In genomic region chr22:37150701-37151100, GRCh38 we compare ENCODE assay signal across 30 cellular contexts. TPM values are rescaled to one million over a fixed set of nuclear protein-coding genes. Genes with fewer than 3 reads are reported as not detected.
A peak's percentile ranks its signal among the peaks of the same experiment; 100 is the strongest.
DNase-seq lines count a peak whose midpoint lies in the region; ATAC-seq, FAIRE-seq and TF ChIP-seq lines count a peak whose summit lies in the region.
"Had no signal": no experiment of that assay in that cellular context is flagged by ENCODE, and none has a peak within 500 bp of the region (broad histone marks: within the 10 kb centered on the region; RNA-seq: fewer than 3 reads in every experiment).

No MANE protein-coding gene starts in this region.

- no peak for ATAC-seq in activated CD8-positive, alpha-beta memory T cell treated with anti-CD3 and anti-CD28 coated beads, Interleukin-2, amount 10 ng/mL, durations not matched to agents 7 days and 5 days
- ATAC-seq in naive thymus-derived CD4-positive, alpha-beta T cell, result no peak

- FAIRE-seq in GM12892 (lab: Jason Lieb, UNC) (peak; percentile 65), H54 (lab: Jason Lieb, UNC) (no peak)
- FAIRE-seq: endothelial cell of umbilical vein, pancreas, TTC549 had no signal

- H3K36me3 ChIP-seq in naive thymus-derived CD4-positive, alpha-beta T cell (ENCODE audit: control insufficient read depth in 2 of 3, insufficient read depth in 3 of 3, low read length in 3 of 3), result no peaks in the 10 kb centered on the region
- H3K36me3 ChIP-seq: pancreas, right atrium auricular region, thyroid gland had no signal

- H3K27me3 Mint-ChIP-seq in activated CD8-positive, alpha-beta memory T cell treated with anti-CD3 and anti-CD28 coated beads, Interleukin-2, amount 10 ng/mL, durations not matched to agents 7 days and 5 days, result no peaks in the 10 kb centered on the region
- H3K27me3 Mint-ChIP-seq in activated T-helper 2 cell treated with anti-CD3 and anti-CD28 coated beads, Interferon-gamma antibody, Interleukin-2, Interleukin-4, amounts not matched to agents 10 μg/mL and 5 μg/mL and 100 μg/mL, durations not matched to agents 14 hours and 24 hours and 36 hours (ENCODE audit: low read depth), result no peaks in the 10 kb centered on the region
- H3K27me3 Mint-ChIP-seq in naive thymus-derived CD4-positive, alpha-beta T cell, result no peaks in the 10 kb centered on the region

- H3K27ac ChIP-seq in naive thymus-derived CD4-positive, alpha-beta T cell (ENCODE audit: low read depth, low read length), result peak overlapping the region; percentile 84
- H3K27ac ChIP-seq: pancreas, right atrium auricular region, thyroid gland had no signal

- H3K27ac Mint-ChIP-seq in activated CD8-positive, alpha-beta memory T cell treated with anti-CD3 and anti-CD28 coated beads, Interleukin-2, amount 10 ng/mL, durations not matched to agents 7 days and 5 days, result peak overlapping the region; percentile 99
- H3K27ac Mint-ChIP-seq in activated T-helper 2 cell treated with anti-CD3 and anti-CD28 coated beads, Interferon-gamma antibody, Interleukin-2, Interleukin-4, amounts not matched to agents 10 μg/mL and 5 μg/mL and 100 μg/mL, durations not matched to agents 14 hours and 24 hours and 36 hours, result peak overlapping the region; percentile 71
- peak overlapping the region in 8 of 9 donors; percentile 10 to 99 (median 94) for H3K27ac Mint-ChIP-seq in naive thymus-derived CD4-positive, alpha-beta T cell
- H3K27ac Mint-ChIP-seq: nephron progenitor cell had no signal

- no peak for DNase-seq in activated CD8-positive, alpha-beta memory T cell treated with anti-CD3 and anti-CD28 coated beads, Interleukin-2, amount 10 ng/mL, durations not matched to agents 7 days and 5 days
- DNase-seq in activated CD8-positive, alpha-beta memory T cell treated with anti-CD3 and anti-CD28 coated beads, Interleukin-2, amount 50 U/mL, for 48 hours, result no peak
- no peak for DNase-seq in GM12892 (ENCODE audit: insufficient read length)
- no peak for DNase-seq in activated T-helper 2 cell treated with anti-CD3 and anti-CD28 coated beads, Interferon-gamma antibody, Interleukin-2, Interleukin-4, amounts not matched to agents 10 μg/mL and 5 μg/mL and 100 μg/mL, durations not matched to agents 14 hours and 24 hours and 36 hours (ENCODE audit: low spot score)
- DNase-seq in naive thymus-derived CD4-positive, alpha-beta T cell, result no peak
- no peak for DNase-seq in HK-2 (ENCODE audit: unreplicated experiment)
- DNase-seq in H54 (ENCODE audit: insufficient read length, low spot score), result no peak
- DNase-seq in NCI-H2227 (lab: John Stamatoyannopoulos, UW; ENCODE audit: unreplicated experiment), result no peak
- DNase-seq: ACHN; activated CD8-positive, alpha-beta memory T cell treated with anti-CD3 and anti-CD28 coated beads, Interleukin-2, amount 50 U/mL, for 4 hours; Calu3; DND-41; islet precursor cell; left ventricle myocardium superior; midbrain; NCI-H1105; NCI-H2029; NCI-H345; NCI-H748 treated with DMSO at 0.1 percent for 48 hours; nephron progenitor cell; stimulated activated CD4-positive, alpha-beta T cell treated with anti-CD3 and anti-CD28 coated beads, Interleukin-4, amount 100 ng/mL, for 24 hours; thyroid gland had no signal

- H3K4me3 ChIP-seq in naive thymus-derived CD4-positive, alpha-beta T cell (ENCODE audit: low read length), result no peak overlapping the region
- H3K4me3 ChIP-seq: pancreas, right atrium auricular region, thyroid gland had no signal

- peaks cover 7% of the 10 kb centered on the region for H3K9me3 Mint-ChIP-seq in activated CD8-positive, alpha-beta memory T cell treated with anti-CD3 and anti-CD28 coated beads, Interleukin-2, amount 10 ng/mL, durations not matched to agents 7 days and 5 days (ENCODE audit: low read depth)
- H3K9me3 Mint-ChIP-seq in activated T-helper 2 cell treated with anti-CD3 and anti-CD28 coated beads, Interferon-gamma antibody, Interleukin-2, Interleukin-4, amounts not matched to agents 10 μg/mL and 5 μg/mL and 100 μg/mL, durations not matched to agents 14 hours and 24 hours and 36 hours, result peaks cover 15% of the 10 kb centered on the region
- peaks cover 0 to 9% (median 0%) of the 10 kb centered on the region in 11 donors for H3K9me3 Mint-ChIP-seq in naive thymus-derived CD4-positive, alpha-beta T cell

- CTCF ChIA-PET in activated CD8-positive, alpha-beta memory T cell treated with anti-CD3 and anti-CD28 coated beads, Interleukin-2, amount 10 ng/mL, durations not matched to agents 7 days and 5 days (lab: Charles Lee), result interaction anchor here (1.6 to 12.2 kb wide), 7 partner anchors 11 to 174 kb away, joined by 5 to 137 read pairs (median 24); no protein-coding TSS in a partner anchor
- CTCF ChIA-PET in naive thymus-derived CD4-positive, alpha-beta T cell (lab: Charles Lee), result interaction anchor here (1.1 to 4.1 kb wide), 4 partner anchors 12 to 49 kb away, joined by 3 to 16 read pairs (median 4); no protein-coding TSS in a partner anchor

- TF ChIP-seq POLR2A in GM12892 (IDR thresholded peaks at IDR 0.05; ENCODE audit: low read depth, low read length) (no peak), H54 (IDR thresholded peaks at IDR 0.05; ENCODE audit: low read depth, low read length) (no peak)

- H3K27me3 ChIP-seq in naive thymus-derived CD4-positive, alpha-beta T cell (ENCODE audit: control insufficient read depth in 2 of 2, insufficient read depth in 2 of 2, low read length in 2 of 2), result no peaks in the 10 kb centered on the region
- H3K27me3 ChIP-seq: pancreas, right atrium auricular region, thyroid gland had no signal

- no peaks in the 10 kb centered on the region for H3K9me3 ChIP-seq in naive thymus-derived CD4-positive, alpha-beta T cell (ENCODE audit: control insufficient read depth in 2 of 3, low read length in 3 of 3)
- H3K9me3 ChIP-seq: pancreas, thyroid gland had no signal

- intact Hi-C loops in activated T-helper 2 cell treated with anti-CD3 and anti-CD28 coated beads, Interferon-gamma antibody, Interleukin-2, Interleukin-4, amounts not matched to agents 10 μg/mL and 5 μg/mL and 100 μg/mL, durations not matched to agents 14 hours and 24 hours and 36 hours (cut with micrococcal nuclease), result loop anchor here (1.0 kb wide), 3 partner anchors 12 to 71 kb away; no protein-coding TSS in a partner anchor
- intact Hi-C loops in naive thymus-derived CD4-positive, alpha-beta T cell (cut with micrococcal nuclease), result loop anchor here (1.0 kb wide), 4 partner anchors 12 to 71 kb away; no protein-coding TSS in a partner anchor

- POLR2A ChIA-PET in naive thymus-derived CD4-positive, alpha-beta T cell (lab: Charles Lee), result interaction anchor here (1.6 to 6.0 kb wide), 4 partner anchors 12 to 87 kb away, joined by 7 to 61 read pairs (median 18); no protein-coding TSS in a partner anchor

- H3K36me3 Mint-ChIP-seq in activated CD8-positive, alpha-beta memory T cell treated with anti-CD3 and anti-CD28 coated beads, Interleukin-2, amount 10 ng/mL, durations not matched to agents 7 days and 5 days, result peaks cover 61% of the 10 kb centered on the region
- peaks cover 46% of the 10 kb centered on the region for H3K36me3 Mint-ChIP-seq in activated T-helper 2 cell treated with anti-CD3 and anti-CD28 coated beads, Interferon-gamma antibody, Interleukin-2, Interleukin-4, amounts not matched to agents 10 μg/mL and 5 μg/mL and 100 μg/mL, durations not matched to agents 14 hours and 24 hours and 36 hours (ENCODE audit: low read depth)
- peaks cover 0 to 32% (median 0%) of the 10 kb centered on the region in 5 donors for H3K36me3 Mint-ChIP-seq in naive thymus-derived CD4-positive, alpha-beta T cell

- no peak overlapping the region for H3K4me3 Mint-ChIP-seq in activated CD8-positive, alpha-beta memory T cell treated with anti-CD3 and anti-CD28 coated beads, Interleukin-2, amount 10 ng/mL, durations not matched to agents 7 days and 5 days
- no peak overlapping the region for H3K4me3 Mint-ChIP-seq in activated T-helper 2 cell treated with anti-CD3 and anti-CD28 coated beads, Interferon-gamma antibody, Interleukin-2, Interleukin-4, amounts not matched to agents 10 μg/mL and 5 μg/mL and 100 μg/mL, durations not matched to agents 14 hours and 24 hours and 36 hours (ENCODE audit: low read depth)
- H3K4me3 Mint-ChIP-seq in naive thymus-derived CD4-positive, alpha-beta T cell, result peak overlapping the region in 8 of 10 donors; percentile 0 to 70 (median 24)
- H3K4me3 Mint-ChIP-seq: nephron progenitor cell had no signal

- H3K4me1 ChIP-seq in naive thymus-derived CD4-positive, alpha-beta T cell (ENCODE audit: control insufficient read depth in 2 of 2, insufficient read depth in 2 of 2, low read length in 2 of 2), result peaks cover 34 to 40% of the 10 kb centered on the region in 2 donors
- H3K4me1 ChIP-seq: pancreas, thyroid gland had no signal

- H3K4me1 Mint-ChIP-seq in activated CD8-positive, alpha-beta memory T cell treated with anti-CD3 and anti-CD28 coated beads, Interleukin-2, amount 10 ng/mL, durations not matched to agents 7 days and 5 days, result peaks cover 53% of the 10 kb centered on the region
- peaks cover 49% of the 10 kb centered on the region for H3K4me1 Mint-ChIP-seq in activated T-helper 2 cell treated with anti-CD3 and anti-CD28 coated beads, Interferon-gamma antibody, Interleukin-2, Interleukin-4, amounts not matched to agents 10 μg/mL and 5 μg/mL and 100 μg/mL, durations not matched to agents 14 hours and 24 hours and 36 hours (ENCODE audit: low read depth)
- H3K4me1 Mint-ChIP-seq in naive thymus-derived CD4-positive, alpha-beta T cell, result peaks cover 30 to 76% (median 56%) of the 10 kb centered on the region in 7 donors

RNA-seq across cellular contexts. Expression of gene IL2RB, which starts 1.0 kb away (rescaled TPM):
- 100 to 1,000 TPM; 376 to 468 TPM for total RNA-seq in activated CD8-positive, alpha-beta memory T cell treated with anti-CD3 and anti-CD28 coated beads, Interleukin-2, amount 10 ng/mL, durations not matched to agents 7 days and 5 days
- polyA plus RNA-seq in GM12892 (2012; ENCODE audit: missing spikeins), result 40.0 TPM
- total RNA-seq in activated T-helper 2 cell treated with anti-CD3 and anti-CD28 coated beads, Interferon-gamma antibody, Interleukin-2, Interleukin-4, amounts not matched to agents 10 μg/mL and 5 μg/mL and 100 μg/mL, durations not matched to agents 14 hours and 24 hours and 36 hours, result 404 and 410 TPM in 2 replicates
- 100 to 1,000 TPM in 2 of 5 experiments, 10 to 100 TPM in 3; 14.3 to 209 (median 44.1) TPM for total RNA-seq in naive thymus-derived CD4-positive, alpha-beta T cell
- polyA plus RNA-seq in naive thymus-derived CD4-positive, alpha-beta T cell, result 10 to 100 TPM; 13.6 to 20.2 TPM
- total RNA-seq: Calu3, dermis microvascular lymphatic vessel endothelial cell, endothelial cell of umbilical vein, OCI-LY7 had no signal

RNA-seq across cellular contexts. Expression of gene C1QTNF6, which starts 37.3 kb away (rescaled TPM):
- 1 to 10 TPM; 6.7 to 7.4 TPM for total RNA-seq in activated CD8-positive, alpha-beta memory T cell treated with anti-CD3 and anti-CD28 coated beads, Interleukin-2, amount 10 ng/mL, durations not matched to agents 7 days and 5 days
- 4.9 TPM for polyA plus RNA-seq in GM12892 (2012; ENCODE audit: missing spikeins)
- total RNA-seq in activated T-helper 2 cell treated with anti-CD3 and anti-CD28 coated beads, Interferon-gamma antibody, Interleukin-2, Interleukin-4, amounts not matched to agents 10 μg/mL and 5 μg/mL and 100 μg/mL, durations not matched to agents 14 hours and 24 hours and 36 hours, result 7.5 and 7.7 TPM in 2 replicates
- total RNA-seq in naive thymus-derived CD4-positive, alpha-beta T cell, result 10 to 100 TPM; 12.4 to 27.6 (median 20.2) TPM
- polyA plus RNA-seq in naive thymus-derived CD4-positive, alpha-beta T cell, result 1 to 10 TPM; 1.1 to 2.4 TPM

RNA-seq across cellular contexts. Expression of gene TMPRSS6, which starts 41.2 kb away (rescaled TPM):
- 1 to 10 TPM; 1.3 to 3.3 TPM for total RNA-seq in activated CD8-positive, alpha-beta memory T cell treated with anti-CD3 and anti-CD28 coated beads, Interleukin-2, amount 10 ng/mL, durations not matched to agents 7 days and 5 days
- polyA plus RNA-seq in GM12892 (2012; ENCODE audit: missing spikeins), result 2.0 TPM
- total RNA-seq in activated T-helper 2 cell treated with anti-CD3 and anti-CD28 coated beads, Interferon-gamma antibody, Interleukin-2, Interleukin-4, amounts not matched to agents 10 μg/mL and 5 μg/mL and 100 μg/mL, durations not matched to agents 14 hours and 24 hours and 36 hours, result 9.2 and 10.2 TPM in 2 replicates
- 1 to 10 TPM in 2 of 5 experiments, under 1 TPM in 3; 0.22 to 3.2 (median 0.32) TPM for total RNA-seq in naive thymus-derived CD4-positive, alpha-beta T cell
- polyA plus RNA-seq in naive thymus-derived CD4-positive, alpha-beta T cell, result not detected
- total RNA-seq: Calu3, dermis microvascular lymphatic vessel endothelial cell, endothelial cell of umbilical vein, left ventricle myocardium superior, OCI-LY7, right atrium auricular region had no signal
- polyA plus RNA-seq: BJ, endothelial cell of umbilical vein, IgD-negative memory B cell had no signal

Comparison
In these comparisons a context has a peak if more than half of its experiments do, and no peak if none do; other contexts are left out.
1. H3K4me3 Mint-ChIP-seq: peak in naive thymus-derived CD4-positive, alpha-beta T cell (8 of 10); none in activated CD8-positive, alpha-beta memory T cell treated with anti-CD3 and anti-CD28 coated beads, Interleukin-2, amount 10 ng/mL, durations not matched to agents 7 days and 5 days (single experiment) and activated T-helper 2 cell treated with anti-CD3 and anti-CD28 coated beads, Interferon-gamma antibody, Interleukin-2, Interleukin-4, amounts not matched to agents 10 μg/mL and 5 μg/mL and 100 μg/mL, durations not matched to agents 14 hours and 24 hours and 36 hours (single experiment).
2. Peak in every context shown above with its lines, with median percentiles within 50 percentile points of each other: H3K27ac Mint-ChIP-seq.